14 cellular contexts compared by ENCODE assay signal in the genomic region with DNA sequence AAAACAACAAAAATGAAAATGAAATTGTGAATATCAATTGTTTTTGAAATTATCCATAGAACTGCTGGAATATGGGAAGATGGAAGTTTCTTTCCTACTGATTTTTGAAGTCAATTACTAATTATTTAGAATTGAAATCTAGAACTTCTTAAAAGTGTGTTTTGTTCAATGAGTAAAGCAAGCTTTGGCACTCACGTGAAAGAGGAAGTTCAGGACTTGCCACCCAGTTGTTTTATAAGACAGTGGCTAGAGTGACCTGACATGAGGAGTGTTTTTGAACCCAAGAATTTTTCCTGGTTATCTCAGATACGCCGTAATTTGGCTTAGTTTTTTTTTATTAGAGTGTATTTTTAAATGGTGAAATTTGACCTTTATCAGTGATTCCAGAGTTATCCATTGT. TPM values are rescaled to one million over a fixed set of nuclear protein-coding genes. Genes with fewer than 3 reads are reported as not detected.
DNase-seq lines count a peak whose midpoint lies in the region; ATAC-seq, FAIRE-seq and TF ChIP-seq lines count a peak whose summit lies in the region.
"Had no signal": no experiment of that assay in that cellular context is flagged by ENCODE, and none has a peak within 500 bp of the region (broad histone marks: within the 10 kb centered on the region; RNA-seq: fewer than 3 reads in every experiment).

No MANE protein-coding gene starts in this region.

- no peak overlapping the region for H3K27ac ChIP-seq in OCI-LY3 (ENCODE audit: low read length)
- peak overlapping the region; percentile 65 for H3K27ac ChIP-seq in colonic mucosa

- 0 out of 2 replicates have a peak overlapping the region, but pooled peaks have one; percentile 7 for H2AFZ ChIP-seq in OCI-LY3 (ENCODE audit: low read depth, low read length)

- H3K4me3 ChIP-seq in OCI-LY3 (ENCODE audit: low read length) (peak overlapping the region; percentile 23), colonic mucosa (no peak overlapping the region), skeletal muscle satellite cell (ENCODE audit: low read length) (no peak overlapping the region)

- in situ Hi-C loops in GM13977 (cut with MboI; ENCODE audit: low pct_unique_long_range_greater_than_20kb, low sequenced_read_pairs, unreplicated experiment), result loop anchor here (10.0 to 25.0 kb wide), 4 partner anchors 146 to 719 kb away; a partner anchor contains a TSS

- H3K27me3 ChIP-seq in OCI-LY3 (ENCODE audit: low read depth, low read length), result peaks cover 15% of the 10 kb centered on the region
- H3K27me3 ChIP-seq in colonic mucosa, result no peaks in the 10 kb centered on the region
- no peaks in the 10 kb centered on the region for H3K27me3 ChIP-seq in skeletal muscle satellite cell (ENCODE audit: control insufficient read depth, insufficient read depth, low read length)

- H3K9ac ChIP-seq in OCI-LY3 (ENCODE audit: low read length) (no peak overlapping the region), colonic mucosa (ENCODE audit: low read depth in 2 of 2, low read length in 2 of 2) (no peak overlapping the region), skeletal muscle satellite cell (ENCODE audit: low read depth, low read length) (no peak overlapping the region)

- H3K9me3 ChIP-seq in OCI-LY3 (ENCODE audit: insufficient read depth, low read length), result no peaks in the 10 kb centered on the region
- H3K9me3 ChIP-seq in colonic mucosa, result no peaks in the 10 kb centered on the region
- no peaks in the 10 kb centered on the region for H3K9me3 ChIP-seq in skeletal muscle satellite cell (replicated peaks; ENCODE audit: low read length)

- peak overlapping the region; percentile 52 for H3K4me2 ChIP-seq in OCI-LY3 (ENCODE audit: low read length)
- peak overlapping the region; percentile 59 for H3K4me2 ChIP-seq in skeletal muscle satellite cell (ENCODE audit: low read length)

- no peaks in the 10 kb centered on the region for H3K36me3 ChIP-seq in OCI-LY3 (replicated peaks; ENCODE audit: low read depth, low read length)
- H3K36me3 ChIP-seq in colonic mucosa, result peaks cover 5% of the 10 kb centered on the region
- no peaks in the 10 kb centered on the region for H3K36me3 ChIP-seq in skeletal muscle satellite cell (ENCODE audit: insufficient read depth, low read length)

- no peaks in the 10 kb centered on the region for H4K20me1 ChIP-seq in OCI-LY3 (ENCODE audit: insufficient read depth, low read length)

- H3K4me1 ChIP-seq in OCI-LY3 (ENCODE audit: low read length) (peaks cover 11% of the 10 kb centered on the region), colonic mucosa (no peaks in the 10 kb centered on the region), skeletal muscle satellite cell (ENCODE audit: control insufficient read depth, insufficient read depth, low read length) (peaks cover 22% of the 10 kb centered on the region)

- DNase-seq in GM19239 (ENCODE audit: insufficient read length, low spot score), result no peak
- DNase-seq in colonic mucosa, result no peak
- no peak for DNase-seq in GM13977 (ENCODE audit: low spot score)
- DNase-seq in activated naive CD4-positive, alpha-beta T cell treated with anti-CD3 and anti-CD28 coated beads, Interleukin-2, amount 50 U/mL, for 72 hours (ENCODE audit: low spot score in 2 of 2), result no peak
- DNase-seq in HK-2 (ENCODE audit: unreplicated experiment), result no peak
- DNase-seq: activated CD4-positive, alpha-beta memory T cell treated with anti-CD3 and anti-CD28 coated beads for 36 hours; activated naive CD4-positive, alpha-beta T cell; H9; NCI-H510A; T-helper 1 cell had no signal

- no peak overlapping the region for H3K27ac Mint-ChIP-seq in activated naive CD4-positive, alpha-beta T cell treated with anti-CD3 and anti-CD28 coated beads, Interleukin-2, amount 50 U/mL, for 72 hours
- H3K27ac Mint-ChIP-seq: activated CD4-positive, alpha-beta memory T cell treated with anti-CD3 and anti-CD28 coated beads for 36 hours; H9; mesothelial cell of epicardium had no signal

- FAIRE-seq in GM19239 (lab: Jason Lieb, UNC), result peak; percentile 51

- intact Hi-C loops in colonic mucosa (cut with DNase I), result no loop called here

- H3K9me3 Mint-ChIP-seq in activated naive CD4-positive, alpha-beta T cell treated with anti-CD3 and anti-CD28 coated beads, Interleukin-2, amount 50 U/mL, for 72 hours, result no peaks in the 10 kb centered on the region
- H3K9me3 Mint-ChIP-seq: activated CD4-positive, alpha-beta memory T cell treated with anti-CD3 and anti-CD28 coated beads for 36 hours; H9; mesothelial cell of epicardium had no signal

- peaks cover 0 to 11% of the 10 kb centered on the region in 2 donors for H3K36me3 Mint-ChIP-seq in activated naive CD4-positive, alpha-beta T cell treated with anti-CD3 and anti-CD28 coated beads, Interleukin-2, amount 50 U/mL, for 72 hours

- ATAC-seq in GM21515 (IDR thresholded peaks at IDR 0.05; ENCODE audit: unreplicated experiment), result no peak
- no peak for ATAC-seq in activated naive CD4-positive, alpha-beta T cell treated with anti-CD3 and anti-CD28 coated beads, Interleukin-2, amount 50 U/mL, for 72 hours

- no peaks in the 10 kb centered on the region for H3K79me2 ChIP-seq in OCI-LY3 (ENCODE audit: low read length)

- no peak for TF ChIP-seq CTCF in OCI-LY3 (IDR thresholded peaks at IDR 0.05; ENCODE audit: low read depth, low read length)
- TF ChIP-seq CTCF in colonic mucosa (IDR thresholded peaks at IDR 0.05), result no peak
- no peak for TF ChIP-seq CTCF in GM13977 (IDR thresholded peaks at IDR 0.05; ENCODE audit: extremely low read depth, insufficient read depth, missing control alignments)

RNA-seq across cellular contexts. Expression of a gene that starts 3.5 kb away (rescaled TPM):
- total RNA-seq in colonic mucosa, result 100 to 1,000 TPM in 1 of 2 donors, 10 to 100 TPM in 1; 57.8 to 200 TPM
- total RNA-seq in skeletal muscle satellite cell (2012; rRNA removed), result 1.8 and 2.2 TPM in 2 replicates
- total RNA-seq in activated naive CD4-positive, alpha-beta T cell treated with anti-CD3 and anti-CD28 coated beads, Interleukin-2, amount 50 U/mL, for 72 hours, result 10 to 100 TPM; 14.5 to 20.7 TPM

RNA-seq across cellular contexts. Expression of a gene that starts 24.6 kb away (rescaled TPM):
- total RNA-seq in colonic mucosa, result 10 to 100 TPM; 30.8 to 34.8 TPM
- total RNA-seq in skeletal muscle satellite cell (2012; rRNA removed), result 42.8 and 49.6 TPM in 2 replicates
- total RNA-seq in activated naive CD4-positive, alpha-beta T cell treated with anti-CD3 and anti-CD28 coated beads, Interleukin-2, amount 50 U/mL, for 72 hours, result 10 to 100 TPM; 61.4 to 69.4 TPM

RNA-seq across cellular contexts. Expression of a gene that starts 43.0 kb away (rescaled TPM):
- under 1 TPM; 0.40 to 0.82 TPM for total RNA-seq in colonic mucosa
- total RNA-seq in skeletal muscle satellite cell (2012; rRNA removed), result 0.44 TPM in 1 of 2 replicates, not detected in the other
- 1 to 10 TPM; 1.5 TPM for total RNA-seq in activated naive CD4-positive, alpha-beta T cell treated with anti-CD3 and anti-CD28 coated beads, Interleukin-2, amount 50 U/mL, for 72 hours
